Comparison of ENCODE assay signal across 1 cellular context in genomic region chr10:132882481-132882951, GRCh38.
TF ChIP-seq lines count a peak whose summit lies in the region.

No MANE protein-coding gene starts in this region.

TF ChIP-seq in H1, 55 proteins besides CTCF, POLR2A, EP300 and RAD21 (continued from another document):
- no peak for TF ChIP-seq E2F6 (IDR thresholded peaks at IDR 0.05)
- no peak for TF ChIP-seq CHD2 (IDR thresholded peaks at IDR 0.05; ENCODE audit: low read length)
- no peak for TF ChIP-seq SIN3A (conservative IDR thresholded peaks at IDR 0.05 in 1 of 2, IDR thresholded peaks at IDR 0.05 in 1 of 2; ENCODE audit: low read depth in 1 of 2, low read length in 2 of 2)
- TF ChIP-seq EGR1 (IDR thresholded peaks at IDR 0.05; ENCODE audit: borderline replicate concordance, low read depth, low read length): no peak
- no peak for TF ChIP-seq SP1 (IDR thresholded peaks at IDR 0.05; ENCODE audit: low read depth, low read length)
- TF ChIP-seq PHF8 (conservative IDR thresholded peaks at IDR 0.05; ENCODE audit: low read depth, low read length): no peak
- TF ChIP-seq TBP (IDR thresholded peaks at IDR 0.05; ENCODE audit: low read depth, low read length): no peak
- no peak for TF ChIP-seq USF2 (IDR thresholded peaks at IDR 0.05; ENCODE audit: low read length)
- no peak for TF ChIP-seq YY1 (IDR thresholded peaks at IDR 0.05; ENCODE audit: low read depth, low read length)
- no peak for TF ChIP-seq BACH1 (IDR thresholded peaks at IDR 0.05; ENCODE audit: low read length)
- no peak for TF ChIP-seq HDAC2 (IDR thresholded peaks at IDR 0.05; ENCODE audit: borderline replicate concordance in 1 of 2, low read depth in 2 of 2, low read length in 2 of 2)
